8 cellular contexts compared by ENCODE assay signal in genomic region chrX:386768-387575, GRCh38. TPM values are rescaled to one million over a fixed set of nuclear protein-coding genes. Genes with fewer than 3 reads are reported as not detected.
DNase-seq lines count a peak whose midpoint lies in the region; ATAC-seq, FAIRE-seq and TF ChIP-seq lines count a peak whose summit lies in the region.

A gene with protein sequence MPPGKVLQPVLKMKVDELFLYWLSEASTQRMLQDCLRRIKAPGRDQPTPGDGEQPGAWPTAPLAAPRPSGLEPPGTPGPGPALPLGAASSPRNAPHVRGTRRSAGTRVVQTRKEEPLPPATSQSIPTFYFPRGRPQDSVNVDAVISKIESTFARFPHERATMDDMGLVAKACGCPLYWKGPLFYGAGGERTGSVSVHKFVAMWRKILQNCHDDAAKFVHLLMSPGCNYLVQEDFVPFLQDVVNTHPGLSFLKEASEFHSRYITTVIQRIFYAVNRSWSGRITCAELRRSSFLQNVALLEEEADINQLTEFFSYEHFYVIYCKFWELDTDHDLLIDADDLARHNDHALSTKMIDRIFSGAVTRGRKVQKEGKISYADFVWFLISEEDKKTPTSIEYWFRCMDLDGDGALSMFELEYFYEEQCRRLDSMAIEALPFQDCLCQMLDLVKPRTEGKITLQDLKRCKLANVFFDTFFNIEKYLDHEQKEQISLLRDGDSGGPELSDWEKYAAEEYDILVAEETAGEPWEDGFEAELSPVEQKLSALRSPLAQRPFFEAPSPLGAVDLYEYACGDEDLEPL (minus strand): TSS chrX:386907. CDS start chrX:386691, 216 bp downstream.

- TF ChIP-seq CTCF in right lobe of liver (IDR thresholded peaks at IDR 0.05), result no peak

- peak within 1 kb of the TSS; percentile 85 to 95 (median 95) for H3K4me3 ChIP-seq in right lobe of liver

- intact Hi-C loops in right lobe of liver (cut with DNase I), result no loop called here

- H3K9me3 ChIP-seq in right lobe of liver, result no peaks in the 10 kb centered on the region

- peak; percentile 82 for TF ChIP-seq POLR2A in GM19099 (IDR thresholded peaks at IDR 0.05; ENCODE audit: extremely low read depth, insufficient read length, low read depth)
- peak; percentile 66 for TF ChIP-seq POLR2A in right lobe of liver (IDR thresholded peaks at IDR 0.05)

- DNase-seq in activated CD4-positive, CD25-positive, alpha-beta regulatory T cell treated with anti-CD3 and anti-CD28 coated beads, Interleukin-2, amount 50 U/mL, for 72 hours, result peak; percentile 98
- DNase-seq in dedifferentiated amniotic fluid mesenchymal stem cell (ENCODE audit: extremely low spot score) (peak; percentile 98), right lobe of liver (peak; percentile 100), DMS114 treated with DMSO at 0.1 percent for 48 hours (lab: John Stamatoyannopoulos, UW; ENCODE audit: unreplicated experiment) (no peak)
- DNase-seq in stimulated activated CD4-positive, alpha-beta T cell treated with anti-CD3 and anti-CD28 coated beads, TNF-alpha, amount 100 ng/mL, for 1 hour (ENCODE audit: low read depth in 3 of 3, low spot score in 1 of 3), result peak; percentile 97 to 100 (median 99)

- no peaks in the 10 kb centered on the region for H3K27me3 ChIP-seq in right lobe of liver

- H3K27ac ChIP-seq in right lobe of liver, result peak within 1 kb of the TSS; percentile 99 to 100 (median 100)

- peak; percentile 98 for FAIRE-seq in A204.1 (lab: Jason Lieb, UNC)

- ATAC-seq in HG03439 (IDR thresholded peaks at IDR 0.05; ENCODE audit: unreplicated experiment) (peak; percentile 98), right lobe of liver (peak; percentile 98 to 99 (median 98))

- H3K4me1 ChIP-seq in right lobe of liver, result peaks cover 0 to 5% (median 0%) of the 10 kb centered on the region in 4 donors

- WGBS in right lobe of liver (ENCODE audit: insufficient coverage, low coverage, low lambda C conversion rate, missing lambda C conversion rate), result 0% methylated on average over 35 of the region's 102 CpGs

- H3K36me3 ChIP-seq in right lobe of liver, result no peaks in the 10 kb centered on the region

RNA-seq across cellular contexts. Expression of the gene that starts here (rescaled TPM):
- 1 to 10 TPM; 4.2 to 6.3 (median 5.3) TPM for total RNA-seq in right lobe of liver
